Comparison of ENCODE assay signal across 9 cellular contexts in the genomic region with DNA sequence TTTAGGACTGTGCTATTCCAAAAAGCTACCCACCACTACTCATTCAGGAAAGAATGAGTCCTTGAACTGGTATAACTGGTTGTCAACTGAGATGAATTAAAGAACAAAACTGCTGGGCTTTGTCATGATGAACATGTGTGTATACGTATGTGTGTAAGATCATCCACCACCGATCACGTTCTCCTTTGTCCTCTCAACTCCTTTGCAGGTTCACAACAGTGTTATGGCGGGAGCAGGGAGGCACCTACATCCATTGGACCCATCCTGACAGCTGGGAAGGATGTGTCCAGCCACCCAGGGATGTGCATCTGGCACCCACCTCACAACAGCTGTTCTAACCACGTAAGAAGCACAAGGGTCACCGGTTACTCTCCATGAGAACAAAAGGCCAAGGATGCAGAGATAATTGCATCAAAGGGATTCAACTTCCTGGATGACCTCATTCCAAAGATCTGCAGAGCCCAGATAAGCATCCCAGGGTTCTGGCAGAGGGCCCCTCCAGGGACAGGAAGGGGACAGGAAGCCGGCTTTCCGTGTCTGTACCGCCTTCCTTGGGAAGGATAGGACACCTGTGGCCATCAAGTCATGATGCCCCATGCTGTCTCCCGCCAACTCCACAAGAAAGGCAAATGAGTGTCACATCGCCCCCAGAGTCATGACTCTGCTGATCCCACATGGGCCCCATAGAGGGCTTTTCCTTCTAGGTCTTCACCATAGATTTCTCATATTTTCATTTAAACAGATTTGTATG.
A peak's percentile ranks its signal among the peaks of the same experiment; 100 is the strongest.
DNase-seq lines count a peak whose midpoint lies in the region; ATAC-seq, FAIRE-seq and TF ChIP-seq lines count a peak whose summit lies in the region.
"Had no signal": no experiment of that assay in that cellular context is flagged by ENCODE, and none has a peak within 500 bp of the region (broad histone marks: within the 10 kb centered on the region; RNA-seq: fewer than 3 reads in every experiment).

No MANE protein-coding gene starts in this region.

- H3K27ac ChIP-seq in HUES6 (ENCODE audit: low read depth, low read length), result peak overlapping the region; percentile 65; the same call in 1 of the 2 replicates

- peak overlapping the region; percentile 46 for H3K9ac ChIP-seq in HUES6 (ENCODE audit: low read length)

- ATAC-seq in GM21717 (IDR thresholded peaks at IDR 0.05; ENCODE audit: unreplicated experiment) (no peak), HG03139 (IDR thresholded peaks at IDR 0.05; ENCODE audit: unreplicated experiment) (no peak)

- peaks cover 21% of the 10 kb centered on the region for H3K4me1 ChIP-seq in HUES6 (ENCODE audit: control insufficient read depth, insufficient read depth, low read length)

- H3K27me3 ChIP-seq in HUES6 (ENCODE audit: control insufficient read depth, insufficient read depth, low read length), result no peaks in the 10 kb centered on the region
- no peaks in the 10 kb centered on the region for H3K27me3 ChIP-seq in bronchial epithelial cell (ENCODE audit: control insufficient read depth, insufficient read depth, low read length)

- DNase-seq in AG10803 (ENCODE audit: low read depth), result peak; percentile 17
- peak; percentile 94 for DNase-seq in bronchial epithelial cell (ENCODE audit: low read depth)
- DNase-seq in islet precursor cell, result peak; percentile 94
- DNase-seq in hypothalamus (lab: John Stamatoyannopoulos, UW), result no peak
- DNase-seq in HuH-7 (ENCODE audit: low spot score), result no peak

- FAIRE-seq in bronchial epithelial cell (lab: Jason Lieb, UNC), result no peak
- FAIRE-seq: islet of Langerhans had no signal

- no peaks in the 10 kb centered on the region for H3K9me3 ChIP-seq in HUES6 (ENCODE audit: control insufficient read depth, insufficient read depth, low read depth, low read length)

- TF ChIP-seq CTCF in AG10803 (conservative IDR thresholded peaks at IDR 0.05; ENCODE audit: low read length) (no peak), bronchial epithelial cell (IDR thresholded peaks at IDR 0.05; ENCODE audit: insufficient read depth, low read length, severe bottlenecking) (no peak)

- H3K4me3 ChIP-seq in AG10803 (ENCODE audit: low read length) (no peak overlapping the region), HUES6 (ENCODE audit: low read depth, low read length) (peak overlapping the region; percentile 22; the same call in 1 of the 2 replicates), bronchial epithelial cell (ENCODE audit: low read depth, low read length) (no peak overlapping the region)

- no peaks in the 10 kb centered on the region for H3K36me3 ChIP-seq in HUES6 (ENCODE audit: control insufficient read depth, insufficient read depth, low read length)
- no peaks in the 10 kb centered on the region for H3K36me3 ChIP-seq in bronchial epithelial cell (ENCODE audit: control insufficient read depth, insufficient read depth, low read length)

Comparison
In these comparisons a context has a peak if more than half of its experiments do, and no peak if none do; other contexts are left out.
1. DNase-seq: peak in AG10803 (single experiment), bronchial epithelial cell (single experiment) and islet precursor cell (single experiment); none in hypothalamus (0 of 51) and HuH-7 (single experiment).